ENCODE assay signal across 26 cellular contexts in genomic region chr20:13140775-13141174, GRCh38.
"Had no signal": no experiment of that assay in that cellular context is flagged by ENCODE, and none has a peak within 500 bp of the region (broad histone marks: within the 10 kb centered on the region; RNA-seq: fewer than 3 reads in every experiment).

No MANE protein-coding gene starts in this region.

- H3K36me3 ChIP-seq: ascending aorta, breast epithelium, cardiac muscle cell, colonic mucosa, WERI-Rb-1 had no signal

- H3K4me3 ChIP-seq: ascending aorta, breast epithelium, cardiac muscle cell, colonic mucosa had no signal

- H3K9me3 ChIP-seq: breast epithelium, colonic mucosa had no signal

- H3K27ac Mint-ChIP-seq: activated B cell treated with CpG ODN at 0.5 μM for 24 hours; activated CD4-positive, alpha-beta memory T cell treated with anti-CD3 and anti-CD28 coated beads for 36 hours; activated CD8-positive, alpha-beta memory T cell treated with anti-CD3 and anti-CD28 coated beads, Interleukin-2, amount 10 ng/mL, durations not matched to agents 7 days and 5 days; activated CD8-positive, alpha-beta T cell treated with anti-CD3 and anti-CD28 coated beads, Interleukin-2, amount 10 ng/mL, durations not matched to agents 7 days and 5 days; activated naive CD4-positive, alpha-beta T cell treated with anti-CD3 and anti-CD28 coated beads, Interleukin-2, amount 10 ng/mL, durations not matched to agents 7 days and 5 days; activated naive CD4-positive, alpha-beta T cell treated with anti-CD3 and anti-CD28 coated beads, Interleukin-2, amount 50 U/mL, for 72 hours; activated naive CD8-positive, alpha-beta T cell treated with anti-CD3 and anti-CD28 coated beads, Interleukin-2, amount 10 ng/mL, durations not matched to agents 7 days and 5 days; activated T-helper 1 cell treated with anti-CD3 and anti-CD28 coated beads, Interleukin-12 subunit alpha, Interleukin-12 subunit beta, Interleukin-2, Interleukin-4 antibody, amounts not matched to agents 30 ng/mL and 10 ng/mL and 1 ng/mL, durations not matched to agents 14 hours and 24 hours and 36 hours; activated T-helper 2 cell treated with anti-CD3 and anti-CD28 coated beads, Interferon-gamma antibody, Interleukin-2, Interleukin-4, amounts not matched to agents 10 μg/mL and 5 μg/mL and 100 μg/mL, durations not matched to agents 14 hours and 24 hours and 36 hours; brain had no signal

- H3K4me1 ChIP-seq: ascending aorta, breast epithelium, colonic mucosa had no signal

- DNase-seq: activated B cell treated with CpG ODN at 0.5 μM for 24 hours; activated CD4-positive, alpha-beta memory T cell treated with anti-CD3 and anti-CD28 coated beads for 36 hours; activated CD4-positive, alpha-beta T cell treated with anti-CD3 and anti-CD28 coated beads for 48 hours; activated CD8-positive, alpha-beta memory T cell treated with anti-CD3 and anti-CD28 coated beads, Interleukin-2, amount 10 ng/mL, durations not matched to agents 7 days and 5 days; activated CD8-positive, alpha-beta memory T cell treated with anti-CD3 and anti-CD28 coated beads, Interleukin-2, amount 50 U/mL, for 4 hours; activated CD8-positive, alpha-beta T cell treated with anti-CD3 and anti-CD28 coated beads, Interleukin-2, amount 10 ng/mL, durations not matched to agents 7 days and 5 days; activated effector memory CD4-positive, alpha-beta T cell treated with anti-CD3 and anti-CD28 coated beads, Interleukin-2, amount 50 U/mL, for 16 hours; activated naive CD4-positive, alpha-beta T cell treated with anti-CD3 and anti-CD28 coated beads, Interleukin-2, amount 10 ng/mL, durations not matched to agents 7 days and 5 days; activated naive CD8-positive, alpha-beta T cell treated with anti-CD3 and anti-CD28 coated beads, Interleukin-2, amount 10 ng/mL, durations not matched to agents 7 days and 5 days; activated T-cell treated with anti-CD3 and anti-CD28 coated beads, Interleukin-2, amount 50 U/mL, for 1 hour; activated T-cell treated with anti-CD3 and anti-CD28 coated beads, Interleukin-2, amount 50 U/mL, for 48 hours; central memory CD4-positive, alpha-beta T cell; cerebellar nuclear complex; colonic mucosa; effector CD8-positive, alpha-beta T cell; T-helper 2 cell; WERI-Rb-1 had no signal

- H3K9me3 Mint-ChIP-seq: activated B cell treated with CpG ODN at 0.5 μM for 24 hours; activated CD4-positive, alpha-beta memory T cell treated with anti-CD3 and anti-CD28 coated beads for 36 hours; activated naive CD4-positive, alpha-beta T cell treated with anti-CD3 and anti-CD28 coated beads, Interleukin-2, amount 10 ng/mL, durations not matched to agents 7 days and 5 days; activated naive CD8-positive, alpha-beta T cell treated with anti-CD3 and anti-CD28 coated beads, Interleukin-2, amount 10 ng/mL, durations not matched to agents 7 days and 5 days; activated T-helper 1 cell treated with anti-CD3 and anti-CD28 coated beads, Interleukin-12 subunit alpha, Interleukin-12 subunit beta, Interleukin-2, Interleukin-4 antibody, amounts not matched to agents 30 ng/mL and 10 ng/mL and 1 ng/mL, durations not matched to agents 14 hours and 24 hours and 36 hours; activated T-helper 2 cell treated with anti-CD3 and anti-CD28 coated beads, Interferon-gamma antibody, Interleukin-2, Interleukin-4, amounts not matched to agents 10 μg/mL and 5 μg/mL and 100 μg/mL, durations not matched to agents 14 hours and 24 hours and 36 hours had no signal

- H3K4me3 Mint-ChIP-seq: activated B cell treated with CpG ODN at 0.5 μM for 24 hours; activated CD4-positive, alpha-beta memory T cell treated with anti-CD3 and anti-CD28 coated beads for 36 hours; activated CD8-positive, alpha-beta memory T cell treated with anti-CD3 and anti-CD28 coated beads, Interleukin-2, amount 10 ng/mL, durations not matched to agents 7 days and 5 days; activated CD8-positive, alpha-beta T cell treated with anti-CD3 and anti-CD28 coated beads, Interleukin-2, amount 10 ng/mL, durations not matched to agents 7 days and 5 days; activated naive CD4-positive, alpha-beta T cell treated with anti-CD3 and anti-CD28 coated beads, Interleukin-2, amount 10 ng/mL, durations not matched to agents 7 days and 5 days; activated naive CD8-positive, alpha-beta T cell treated with anti-CD3 and anti-CD28 coated beads, Interleukin-2, amount 10 ng/mL, durations not matched to agents 7 days and 5 days; activated T-helper 1 cell treated with anti-CD3 and anti-CD28 coated beads, Interleukin-12 subunit alpha, Interleukin-12 subunit beta, Interleukin-2, Interleukin-4 antibody, amounts not matched to agents 30 ng/mL and 10 ng/mL and 1 ng/mL, durations not matched to agents 14 hours and 24 hours and 36 hours; brain had no signal

- H3K27me3 ChIP-seq: ascending aorta, breast epithelium, cardiac muscle cell, colonic mucosa had no signal

- H3K27ac ChIP-seq: ascending aorta, breast epithelium, cardiac muscle cell, colonic mucosa, WERI-Rb-1 had no signal

- H3K36me3 Mint-ChIP-seq: activated CD4-positive, alpha-beta memory T cell treated with anti-CD3 and anti-CD28 coated beads for 36 hours; activated CD8-positive, alpha-beta memory T cell treated with anti-CD3 and anti-CD28 coated beads, Interleukin-2, amount 10 ng/mL, durations not matched to agents 7 days and 5 days; activated naive CD4-positive, alpha-beta T cell treated with anti-CD3 and anti-CD28 coated beads, Interleukin-2, amount 10 ng/mL, durations not matched to agents 7 days and 5 days; activated naive CD8-positive, alpha-beta T cell treated with anti-CD3 and anti-CD28 coated beads, Interleukin-2, amount 10 ng/mL, durations not matched to agents 7 days and 5 days; brain had no signal

- H3K4me1 Mint-ChIP-seq: activated B cell treated with CpG ODN at 0.5 μM for 24 hours had no signal

- ATAC-seq: activated CD4-positive, CD25-positive, alpha-beta regulatory T cell treated with anti-CD3 and anti-CD28 coated beads, Interleukin-2, amount 50 U/mL, for 24 hours; activated CD8-positive, alpha-beta memory T cell treated with anti-CD3 and anti-CD28 coated beads, Interleukin-2, amount 10 ng/mL, durations not matched to agents 7 days and 5 days; activated CD8-positive, alpha-beta T cell treated with anti-CD3 and anti-CD28 coated beads, Interleukin-2, amount 10 ng/mL, durations not matched to agents 7 days and 5 days; activated naive CD4-positive, alpha-beta T cell treated with anti-CD3 and anti-CD28 coated beads, Interleukin-2, amount 50 U/mL, for 72 hours; esophagus mucosa had no signal
